Comparison of ENCODE assay signal across 1 cellular context in genomic region chr4:169757575-169758184, GRCh38.
TF ChIP-seq lines count a peak whose summit lies in the region.

Gene HPF1, minus strand, starts transcription at chr4:169757944. Its CDS starts 67 bp downstream, at chr4:169757877.

TF ChIP-seq in K562, 482 proteins besides CTCF, POLR2A, EP300 and RAD21 (continued from another document and continues in another):
- TF ChIP-seq, protein P1, sequence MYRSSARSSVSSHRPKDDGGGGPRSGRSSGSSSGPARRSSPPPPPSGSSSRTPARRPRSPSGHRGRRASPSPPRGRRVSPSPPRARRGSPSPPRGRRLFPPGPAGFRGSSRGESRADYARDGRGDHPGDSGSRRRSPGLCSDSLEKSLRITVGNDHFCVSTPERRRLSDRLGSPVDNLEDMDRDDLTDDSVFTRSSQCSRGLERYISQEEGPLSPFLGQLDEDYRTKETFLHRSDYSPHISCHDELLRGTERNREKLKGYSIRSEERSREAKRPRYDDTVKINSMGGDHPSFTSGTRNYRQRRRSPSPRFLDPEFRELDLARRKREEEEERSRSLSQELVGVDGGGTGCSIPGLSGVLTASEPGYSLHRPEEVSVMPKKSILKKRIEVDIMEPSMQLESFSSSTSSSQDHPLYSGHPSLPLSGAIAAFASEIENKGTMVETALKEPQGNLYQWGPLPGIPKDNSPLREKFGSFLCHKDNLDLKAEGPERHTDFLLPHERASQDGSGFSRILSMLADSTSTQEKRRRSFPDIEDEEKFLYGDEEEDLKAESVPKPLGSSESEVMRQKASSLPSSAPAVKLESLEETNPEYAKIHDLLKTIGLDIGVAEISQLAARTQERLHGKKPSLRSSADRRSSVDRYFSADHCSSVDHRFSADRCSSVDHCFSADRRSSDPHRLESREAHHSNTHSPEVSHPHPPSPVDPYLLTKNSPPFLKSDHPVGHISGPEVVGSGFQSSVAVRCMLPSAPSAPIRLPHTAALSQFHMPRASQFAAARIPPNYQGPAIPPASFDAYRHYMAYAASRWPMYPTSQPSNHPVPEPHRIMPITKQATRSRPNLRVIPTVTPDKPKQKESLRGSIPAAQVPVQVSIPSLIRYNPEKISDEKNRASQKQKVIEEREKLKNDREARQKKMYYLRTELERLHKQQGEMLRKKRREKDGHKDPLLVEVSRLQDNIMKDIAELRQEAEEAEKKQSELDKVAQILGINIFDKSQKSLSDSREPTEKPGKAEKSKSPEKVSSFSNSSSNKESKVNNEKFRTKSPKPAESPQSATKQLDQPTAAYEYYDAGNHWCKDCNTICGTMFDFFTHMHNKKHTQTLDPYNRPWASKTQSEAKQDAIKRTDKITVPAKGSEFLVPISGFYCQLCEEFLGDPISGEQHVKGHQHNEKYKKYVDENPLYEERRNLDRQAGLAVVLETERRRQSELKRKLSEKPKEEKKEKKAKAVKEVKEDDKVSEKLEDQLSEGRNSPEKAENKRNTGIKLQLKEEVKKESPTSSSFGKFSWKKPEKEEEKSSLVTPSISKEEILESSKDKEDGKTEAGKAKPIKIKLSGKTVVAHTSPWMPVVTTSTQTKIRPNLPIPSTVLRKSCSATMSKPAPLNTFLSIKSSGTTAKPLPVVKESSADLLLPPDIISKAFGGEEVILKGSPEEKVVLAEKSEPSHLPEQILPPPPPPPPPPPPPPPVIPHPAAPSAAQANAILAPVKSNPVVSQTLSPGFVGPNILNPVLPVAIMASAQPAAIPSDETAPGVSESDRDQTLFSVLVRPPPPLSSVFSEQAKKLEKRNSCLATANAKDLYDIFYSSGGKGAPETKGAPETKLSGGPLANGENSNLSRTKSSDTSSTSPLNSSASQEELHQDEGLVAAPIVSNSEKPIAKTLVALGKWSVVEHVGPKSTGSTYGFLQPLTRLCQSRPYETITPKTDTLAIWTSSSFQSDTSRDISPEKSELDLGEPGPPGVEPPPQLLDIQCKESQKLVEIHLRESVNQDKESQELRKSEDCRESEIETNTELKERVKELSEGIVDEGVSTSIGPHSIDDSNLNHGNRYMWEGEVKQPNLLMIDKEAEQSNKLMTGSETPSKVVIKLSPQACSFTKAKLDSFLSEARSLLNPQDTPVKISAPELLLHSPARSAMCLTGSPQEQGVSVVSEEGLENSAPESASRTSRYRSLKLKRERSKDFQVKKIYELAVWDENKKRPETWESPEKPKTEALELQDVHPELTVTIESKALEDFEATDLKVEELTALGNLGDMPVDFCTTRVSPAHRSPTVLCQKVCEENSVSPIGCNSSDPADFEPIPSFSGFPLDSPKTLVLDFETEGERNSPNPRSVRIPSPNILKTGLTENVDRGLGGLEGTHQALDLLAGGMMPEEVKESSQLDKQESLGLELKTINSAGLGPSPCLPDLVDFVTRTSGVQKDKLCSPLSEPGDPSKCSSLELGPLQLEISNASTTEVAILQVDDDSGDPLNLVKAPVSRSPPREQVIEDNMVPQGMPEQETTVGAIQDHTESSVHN (IDR thresholded peaks at IDR 0.05; ENCODE audit: borderline replicate concordance in 1 of 2, low read depth in 1 of 2) = no peak
- TF ChIP-seq ZNF445 (CRISPR knock-in tag; IDR thresholded peaks at IDR 0.05; ENCODE audit: low read depth) (no peak), STAT5B (CRISPR knock-in tag; IDR thresholded peaks at IDR 0.05) (no peak), ZNF41 (CRISPR knock-in tag; conservative IDR thresholded peaks at IDR 0.05) (no peak), NR3C1 (CRISPR knock-in tag; IDR thresholded peaks at IDR 0.05) (no peak), MBD2 (IDR thresholded peaks at IDR 0.05; ENCODE audit: borderline replicate concordance, low read depth) (no peak; the same call in 1 of the 2 replicates), ZNF431 (CRISPR knock-in tag; IDR thresholded peaks at IDR 0.05) (no peak), SMARCA5 (IDR thresholded peaks at IDR 0.05) (no peak), NCOA1 (IDR thresholded peaks at IDR 0.05; ENCODE audit: low read depth) (no peak), SAP30 (IDR thresholded peaks at IDR 0.05; ENCODE audit: borderline replicate concordance, insufficient read depth, low read depth, low read length, poor library complexity, severe bottlenecking) (no peak), LARP7 (IDR thresholded peaks at IDR 0.05) (no peak), ATF4 (CRISPR knock-in tag; IDR thresholded peaks at IDR 0.05) (no peak), ZNF507 (tag; conservative IDR thresholded peaks at IDR 0.05) (no peak), ZHX1 (conservative IDR thresholded peaks at IDR 0.05; ENCODE audit: low read length) (no peak), SNRNP70 (optimal IDR thresholded peaks at IDR 0.05; ENCODE audit: low read depth, low read length) (no peak), RBM39 (optimal IDR thresholded peaks at IDR 0.05; ENCODE audit: low read depth, low read length) (no peak), FOXP4 (CRISPR knock-in tag; IDR thresholded peaks at IDR 0.05; ENCODE audit: borderline replicate concordance) (no peak), NFIX (CRISPR knock-in tag; IDR thresholded peaks at IDR 0.05; ENCODE audit: low read depth) (no peak), CREM (IDR thresholded peaks at IDR 0.05; ENCODE audit: low read depth) (peak; percentile 82), REST (CRISPR knock-in tag; IDR thresholded peaks at IDR 0.05; ENCODE audit: low read depth) (no peak), BACH1 (tag; IDR thresholded peaks at IDR 0.05) (no peak), ZSCAN32 (CRISPR knock-in tag; IDR thresholded peaks at IDR 0.05) (no peak), DEAF1 (CRISPR knock-in tag; IDR thresholded peaks at IDR 0.05) (no peak), ZKSCAN8 (CRISPR knock-in tag; IDR thresholded peaks at IDR 0.05) (no peak), PHF20 (IDR thresholded peaks at IDR 0.05; ENCODE audit: partially characterized antibody) (peak; percentile 58), JUNB (CRISPR knock-in tag; conservative IDR thresholded peaks at IDR 0.05) (no peak), CREBBP (IDR thresholded peaks at IDR 0.05; ENCODE audit: low read depth, low read length) (no peak)
- TF ChIP-seq, protein P2, sequence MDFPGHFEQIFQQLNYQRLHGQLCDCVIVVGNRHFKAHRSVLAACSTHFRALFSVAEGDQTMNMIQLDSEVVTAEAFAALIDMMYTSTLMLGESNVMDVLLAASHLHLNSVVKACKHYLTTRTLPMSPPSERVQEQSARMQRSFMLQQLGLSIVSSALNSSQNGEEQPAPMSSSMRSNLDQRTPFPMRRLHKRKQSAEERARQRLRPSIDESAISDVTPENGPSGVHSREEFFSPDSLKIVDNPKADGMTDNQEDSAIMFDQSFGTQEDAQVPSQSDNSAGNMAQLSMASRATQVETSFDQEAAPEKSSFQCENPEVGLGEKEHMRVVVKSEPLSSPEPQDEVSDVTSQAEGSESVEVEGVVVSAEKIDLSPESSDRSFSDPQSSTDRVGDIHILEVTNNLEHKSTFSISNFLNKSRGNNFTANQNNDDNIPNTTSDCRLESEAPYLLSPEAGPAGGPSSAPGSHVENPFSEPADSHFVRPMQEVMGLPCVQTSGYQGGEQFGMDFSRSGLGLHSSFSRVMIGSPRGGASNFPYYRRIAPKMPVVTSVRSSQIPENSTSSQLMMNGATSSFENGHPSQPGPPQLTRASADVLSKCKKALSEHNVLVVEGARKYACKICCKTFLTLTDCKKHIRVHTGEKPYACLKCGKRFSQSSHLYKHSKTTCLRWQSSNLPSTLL (IDR thresholded peaks at IDR 0.05) = no peak
